In genomic region chr12:8045952-8046944, GRCh38 we compare ENCODE assay signal across 8 cellular contexts. TPM values are rescaled to one million over a fixed set of nuclear protein-coding genes. Genes with fewer than 3 reads are reported as not detected.
A peak's percentile ranks its signal among the peaks of the same experiment; 100 is the strongest.
DNase-seq lines count a peak whose midpoint lies in the region; ATAC-seq, FAIRE-seq and TF ChIP-seq lines count a peak whose summit lies in the region.

No MANE protein-coding gene starts in this region.

- H3K9ac ChIP-seq in HepG2 (ENCODE audit: insufficient read depth, low read depth, low read length), result no peak overlapping the region

- H3K4me3 ChIP-seq in coronary artery (no peak overlapping the region), HepG2 (replicated peaks in 1 of 3; ENCODE audit: insufficient read depth in 1 of 3, low read depth in 2 of 3, low read length in 3 of 3) (no peak overlapping the region)

- no peak overlapping the region for H3K4me2 ChIP-seq in HepG2 (ENCODE audit: low read depth, low read length)

- DNase-seq in AG09319 (ENCODE audit: extremely low read depth, low read depth) (peak; percentile 64), NCI-H2227 (lab: John Stamatoyannopoulos, UW; ENCODE audit: unreplicated experiment) (peak; percentile 59), coronary artery (ENCODE audit: low spot score) (no peak), HepG2 (ENCODE audit: low spot score) (peak; percentile 52)
- peak; percentile 87 for DNase-seq in activated CD4-positive, alpha-beta T cell treated with anti-CD3 and anti-CD28 coated beads for 48 hours
- DNase-seq in stimulated activated CD4-positive, alpha-beta T cell treated with anti-CD3 and anti-CD28 coated beads, TNF-alpha, amount 100 ng/mL, for 1 hour (ENCODE audit: low read depth in 3 of 3, low spot score in 1 of 3), result peak; percentile 57 to 80 (median 74)

- CTCF ChIA-PET in HepG2 (lab: Yijun Ruan, JAX; ENCODE audit: low intra/inter-chr PET ratio, low total read pairs), result interaction anchor here (0.9 to 1.7 kb wide), 2 partner anchors 33 to 63 kb away, joined by 3 to 10 read pairs; no protein-coding TSS in a partner anchor

- no peak overlapping the region for H2AFZ ChIP-seq in HepG2 (ENCODE audit: low read length)

- peak; percentile 87 for TF ChIP-seq CTCF in AG09319 (IDR thresholded peaks at IDR 0.05; ENCODE audit: low read depth, low read length)
- TF ChIP-seq CTCF in coronary artery (IDR thresholded peaks at IDR 0.05), result peak; percentile 80
- peak; percentile 78 for TF ChIP-seq CTCF in HepG2 (CRISPR knock-in tag; IDR thresholded peaks at IDR 0.05)

- 48% methylated on average over 8 of the region's 8 CpGs for WGBS in HepG2 (ENCODE audit: low lambda C conversion rate)

- FAIRE-seq in HepG2 (lab: Jason Lieb, UNC), result peak; percentile 95

- TF ChIP-seq POLR2A in HepG2 (IDR thresholded peaks at IDR 0.05; ENCODE audit: insufficient read depth in 1 of 2, low read depth in 2 of 2, low read length in 2 of 2), result no peak

- TF ChIP-seq EP300 in HepG2 (IDR thresholded peaks at IDR 0.05; ENCODE audit: low read depth in 2 of 2, low read length in 2 of 2), result no peak
- no peak for TF ChIP-seq EP300 in HepG2 (CRISPR knock-in tag; IDR thresholded peaks at IDR 0.05; ENCODE audit: borderline replicate concordance)

- no TSS peak for BruUV-seq in HepG2 (replicated peaks; lab: Mats Ljungman, UMichigan)

- no peak for TF ChIP-seq RAD21 in HepG2 (CRISPR knock-in tag; IDR thresholded peaks at IDR 0.05)

- H3K27ac ChIP-seq in coronary artery (no peak overlapping the region), HepG2 (ENCODE audit: extremely low read length, insufficient read depth, low read length) (no peak overlapping the region)

- intact Hi-C loops in HepG2 (cut with micrococcal nuclease; ENCODE audit: unreplicated experiment), result loop anchor here (1.0 kb wide), 1 partner anchor 35 kb away; no protein-coding TSS in a partner anchor

- H3K27me3 ChIP-seq in HepG2 (ENCODE audit: control insufficient read depth in 1 of 2, insufficient read depth in 2 of 2, low read length in 2 of 2), result no peaks in the 10 kb centered on the region

- POLR2A ChIA-PET in HepG2 (lab: Yijun Ruan, JAX), result no interaction called here

- no peaks in the 10 kb centered on the region for H4K20me1 ChIP-seq in HepG2 (ENCODE audit: insufficient read depth, low read length)

- in situ Hi-C loops in HepG2 (cut with HindIII; ENCODE audit: extremely low pct_ligation_motif_present, low pct_unique_long_range_greater_than_20kb), result no loop called here

- peak; percentile 54 for ATAC-seq in GM21717 (IDR thresholded peaks at IDR 0.05; ENCODE audit: unreplicated experiment)
- ATAC-seq in HepG2, result peak; percentile 85
- ATAC-seq in GM18517 (IDR thresholded peaks at IDR 0.05; ENCODE audit: unreplicated experiment), result no peak

- peaks cover 24 to 48% of the 10 kb centered on the region in 2 experiments; a peak in 4 of 5 replicates for H3K36me3 ChIP-seq in HepG2 (replicated peaks in 1 of 2; ENCODE audit: control insufficient read depth in 1 of 2, insufficient read depth in 2 of 2, low read length in 2 of 2)

- H3K79me2 ChIP-seq in HepG2 (ENCODE audit: insufficient read depth, low read length), result no peaks in the 10 kb centered on the region

- H3K9me3 ChIP-seq in HepG2 (ENCODE audit: low read length), result no peaks in the 10 kb centered on the region

- H3K4me1 ChIP-seq in HepG2 (ENCODE audit: insufficient read depth, low read length), result no peaks in the 10 kb centered on the region

TF ChIP-seq in HepG2, 621 proteins besides CTCF, POLR2A, EP300 and RAD21 (continues in another document):
- TF ChIP-seq FOXO1 (CRISPR knock-in tag; IDR thresholded peaks at IDR 0.05) (no peak), GFI1 (CRISPR knock-in tag; IDR thresholded peaks at IDR 0.05; ENCODE audit: borderline replicate concordance) (0 out of 2 replicates have a peak, but pooled peaks have one; percentile 37), FOSL2 (CRISPR knock-in tag; IDR thresholded peaks at IDR 0.05) (peak; percentile 60), TFAP4 (IDR thresholded peaks at IDR 0.05; ENCODE audit: borderline replicate concordance, low read depth) (peak; percentile 69; the same call in 1 of the 2 replicates)

RNA-seq across cellular contexts. Expression of gene FOXJ2, which starts 13.7 kb away (rescaled TPM):
- 2.2 and 3.0 TPM in 2 replicates for total RNA-seq in HepG2 (2016; rRNA removed; fragmentation: Illumina TruSeq; extraction: Trizol)
- total RNA-seq in HepG2 (2016; cell fraction: cytosol; rRNA removed; fragmentation: Illumina TruSeq; extraction: Trizol; ENCODE audit: low read depth), result 0.40 and 0.79 TPM in 2 replicates
- 1.9 and 2.6 TPM in 2 replicates for total RNA-seq in HepG2 (2016; cell fraction: insoluble cytoplasmic fraction; rRNA removed; fragmentation: Illumina TruSeq; extraction: Trizol)
- total RNA-seq in HepG2 (2016; cell fraction: membrane; rRNA removed; fragmentation: Illumina TruSeq; extraction: Trizol), result 1.6 and 1.8 TPM in 2 replicates
- 3.4 and 3.8 TPM in 2 replicates for total RNA-seq in HepG2 (2016; cell fraction: nucleus; rRNA removed; fragmentation: Illumina TruSeq; extraction: Trizol)
- 2.4 and 2.9 TPM in 2 replicates for polyA plus RNA-seq in HepG2 (2011; rRNA removed)
- polyA plus RNA-seq in HepG2 (2011; cell fraction: cytosol; rRNA removed), result 1.2 and 1.3 TPM in 2 replicates
- 4.7 and 5.1 TPM in 2 replicates for polyA plus RNA-seq in HepG2 (2011; cell fraction: nucleus; rRNA removed)
- polyA plus RNA-seq in HepG2 (2012), result 2.9 and 4.3 TPM in 2 replicates
- 0.14 and 0.19 TPM in 2 replicates for polyA plus RNA-seq in HepG2 (2016; cell fraction: cytosol; fragmentation: Illumina TruSeq; extraction: Trizol; ENCODE audit: low read depth)
- polyA plus RNA-seq in HepG2 (2016; cell fraction: insoluble cytoplasmic fraction; fragmentation: Illumina TruSeq; extraction: Trizol; ENCODE audit: low read depth), result 2.9 and 3.1 TPM in 2 replicates
- polyA plus RNA-seq in HepG2 (2016; cell fraction: membrane; fragmentation: Illumina TruSeq; extraction: Trizol; ENCODE audit: low read depth), result 0.69 and 0.73 TPM in 2 replicates
- 6.6 and 7.8 TPM in 2 replicates for polyA plus RNA-seq in HepG2 (2016; cell fraction: nucleus; fragmentation: Illumina TruSeq; extraction: Trizol; ENCODE audit: insufficient read depth, low read depth)
- 4.0 and 8.3 TPM in 2 replicates for polyA minus RNA-seq in HepG2 (2011; rRNA and poly(A)+ RNA removed; ENCODE audit: low replicate concordance)
- polyA minus RNA-seq in HepG2 (2011; cell fraction: cytosol; rRNA and poly(A)+ RNA removed), result 1.7 and 1.9 TPM in 2 replicates
- 2.8 and 3.6 TPM in 2 replicates for polyA minus RNA-seq in HepG2 (2011; cell fraction: nucleus; rRNA and poly(A)+ RNA removed)

RNA-seq across cellular contexts. Expression of gene C3AR1, which starts 19.9 kb away (rescaled TPM):
- not detected in 2 replicates for total RNA-seq in HepG2 (2016; rRNA removed; fragmentation: Illumina TruSeq; extraction: Trizol)
- not detected in 2 replicates for total RNA-seq in HepG2 (2016; cell fraction: cytosol; rRNA removed; fragmentation: Illumina TruSeq; extraction: Trizol; ENCODE audit: low read depth)
- total RNA-seq in HepG2 (2016; cell fraction: insoluble cytoplasmic fraction; rRNA removed; fragmentation: Illumina TruSeq; extraction: Trizol), result not detected in 2 replicates
- total RNA-seq in HepG2 (2016; cell fraction: membrane; rRNA removed; fragmentation: Illumina TruSeq; extraction: Trizol), result not detected in 2 replicates
- not detected in 2 replicates for total RNA-seq in HepG2 (2016; cell fraction: nucleus; rRNA removed; fragmentation: Illumina TruSeq; extraction: Trizol)
- polyA plus RNA-seq in HepG2 (2011; rRNA removed), result not detected in 2 replicates
- not detected in 2 replicates for polyA plus RNA-seq in HepG2 (2011; cell fraction: cytosol; rRNA removed)
- polyA plus RNA-seq in HepG2 (2011; cell fraction: nucleus; rRNA removed), result not detected in 2 replicates
- not detected in 2 replicates for polyA plus RNA-seq in HepG2 (2012)
- polyA plus RNA-seq in HepG2 (2016; cell fraction: cytosol; fragmentation: Illumina TruSeq; extraction: Trizol; ENCODE audit: low read depth), result not detected in 2 replicates
- not detected in 2 replicates for polyA plus RNA-seq in HepG2 (2016; cell fraction: insoluble cytoplasmic fraction; fragmentation: Illumina TruSeq; extraction: Trizol; ENCODE audit: low read depth)
- not detected in 2 replicates for polyA plus RNA-seq in HepG2 (2016; cell fraction: membrane; fragmentation: Illumina TruSeq; extraction: Trizol; ENCODE audit: low read depth)
- polyA plus RNA-seq in HepG2 (2016; cell fraction: nucleus; fragmentation: Illumina TruSeq; extraction: Trizol; ENCODE audit: insufficient read depth, low read depth), result not detected in 2 replicates
- polyA minus RNA-seq in HepG2 (2011; rRNA and poly(A)+ RNA removed; ENCODE audit: low replicate concordance), result not detected in 2 replicates
- not detected in 2 replicates for polyA minus RNA-seq in HepG2 (2011; cell fraction: cytosol; rRNA and poly(A)+ RNA removed)
- polyA minus RNA-seq in HepG2 (2011; cell fraction: nucleus; rRNA and poly(A)+ RNA removed), result not detected in 2 replicates

RNA-seq across cellular contexts. Expression of gene NECAP1, which starts 35.8 kb away (rescaled TPM):
- total RNA-seq in HepG2 (2016; rRNA removed; fragmentation: Illumina TruSeq; extraction: Trizol), result 28.4 and 33.8 TPM in 2 replicates
- total RNA-seq in HepG2 (2016; cell fraction: cytosol; rRNA removed; fragmentation: Illumina TruSeq; extraction: Trizol; ENCODE audit: low read depth), result 3.8 and 4.0 TPM in 2 replicates
- total RNA-seq in HepG2 (2016; cell fraction: insoluble cytoplasmic fraction; rRNA removed; fragmentation: Illumina TruSeq; extraction: Trizol), result 28.8 and 35.2 TPM in 2 replicates
- total RNA-seq in HepG2 (2016; cell fraction: membrane; rRNA removed; fragmentation: Illumina TruSeq; extraction: Trizol), result 10.9 and 13.5 TPM in 2 replicates
- 19.3 and 24.6 TPM in 2 replicates for total RNA-seq in HepG2 (2016; cell fraction: nucleus; rRNA removed; fragmentation: Illumina TruSeq; extraction: Trizol)
- polyA plus RNA-seq in HepG2 (2011; rRNA removed), result 17.7 and 24.4 TPM in 2 replicates
- 23.1 and 25.7 TPM in 2 replicates for polyA plus RNA-seq in HepG2 (2011; cell fraction: cytosol; rRNA removed)
- polyA plus RNA-seq in HepG2 (2011; cell fraction: nucleus; rRNA removed), result 23.3 and 25.9 TPM in 2 replicates
- 13.2 and 15.4 TPM in 2 replicates for polyA plus RNA-seq in HepG2 (2012)
- polyA plus RNA-seq in HepG2 (2016; cell fraction: cytosol; fragmentation: Illumina TruSeq; extraction: Trizol; ENCODE audit: low read depth), result 1.1 and 1.3 TPM in 2 replicates
- polyA plus RNA-seq in HepG2 (2016; cell fraction: insoluble cytoplasmic fraction; fragmentation: Illumina TruSeq; extraction: Trizol; ENCODE audit: low read depth), result 29.8 and 32.2 TPM in 2 replicates
- polyA plus RNA-seq in HepG2 (2016; cell fraction: membrane; fragmentation: Illumina TruSeq; extraction: Trizol; ENCODE audit: low read depth), result 3.2 and 4.2 TPM in 2 replicates
- polyA plus RNA-seq in HepG2 (2016; cell fraction: nucleus; fragmentation: Illumina TruSeq; extraction: Trizol; ENCODE audit: insufficient read depth, low read depth), result 25.5 and 30.5 TPM in 2 replicates
- 23.1 and 37.5 TPM in 2 replicates for polyA minus RNA-seq in HepG2 (2011; rRNA and poly(A)+ RNA removed; ENCODE audit: low replicate concordance)
- polyA minus RNA-seq in HepG2 (2011; cell fraction: cytosol; rRNA and poly(A)+ RNA removed), result 20.2 and 23.5 TPM in 2 replicates
- polyA minus RNA-seq in HepG2 (2011; cell fraction: nucleus; rRNA and poly(A)+ RNA removed), result 20.9 and 33.4 TPM in 2 replicates
